ENCODE assay signal across 20 cellular contexts in the genomic region with DNA sequence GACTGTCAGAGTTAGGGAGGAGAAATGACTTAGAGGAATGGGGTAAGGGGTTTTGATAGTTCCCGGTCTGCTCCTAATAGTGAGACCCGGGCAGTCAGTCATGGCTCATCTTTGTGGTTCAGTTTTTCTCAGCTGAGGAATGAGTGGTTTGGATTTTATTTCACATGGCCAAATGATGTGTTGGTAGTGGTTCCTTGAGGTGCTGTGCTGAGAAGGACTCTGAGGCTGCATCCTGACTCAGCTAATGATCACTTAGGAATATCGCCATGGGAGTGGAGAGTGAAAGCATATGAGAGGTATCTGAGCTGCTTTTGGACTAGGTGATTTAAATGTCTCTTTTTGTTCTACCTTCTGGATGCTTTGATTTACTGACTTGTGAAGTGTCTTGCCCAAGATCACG.
DNase-seq lines count a peak whose midpoint lies in the region; ATAC-seq and TF ChIP-seq lines count a peak whose summit lies in the region.
"Had no signal": no experiment of that assay in that cellular context is flagged by ENCODE, and none has a peak within 500 bp of the region (broad histone marks: within the 10 kb centered on the region; RNA-seq: fewer than 3 reads in every experiment).

No MANE protein-coding gene starts in this region.

- in situ Hi-C loops in GM23248 (cut with MboI), result no loop called here

- H3K4me2 ChIP-seq in GM23248 (ENCODE audit: unreplicated experiment) (peak overlapping the region; percentile 47), SU-DHL-6 (ENCODE audit: low read depth, low read length, poor library complexity, severe bottlenecking) (no peak overlapping the region)
- H3K4me2 ChIP-seq: KMS-11, neural progenitor cell had no signal

- H3K9me3 ChIP-seq in GM23248 (ENCODE audit: low read depth) (no peaks in the 10 kb centered on the region), SU-DHL-6 (ENCODE audit: insufficient read depth, low read length) (no peaks in the 10 kb centered on the region), stomach (no peaks in the 10 kb centered on the region), lower lobe of right lung (no peaks in the 10 kb centered on the region)
- H3K9me3 ChIP-seq: adrenal gland, colonic mucosa, vagina had no signal

- TF ChIP-seq EP300 in stomach (IDR thresholded peaks at IDR 0.05), result no peak

- no peak for ATAC-seq in lower lobe of right lung
- ATAC-seq in naive thymus-derived CD8-positive, alpha-beta T cell, result no peak
- ATAC-seq: activated CD8-positive, alpha-beta T cell treated with anti-CD3 and anti-CD28 coated beads for 36 hours; stimulated activated effector memory CD8-positive, alpha-beta T cell treated with anti-CD3 and anti-CD28 coated beads, Interleukin-12 subunit alpha, Interleukin-12 subunit beta, amount 100 ng/mL, for 72 hours had no signal

- H4K20me1 ChIP-seq in GM23248 (ENCODE audit: insufficient read depth) (no peaks in the 10 kb centered on the region), SU-DHL-6 (ENCODE audit: low read depth, low read length) (no peaks in the 10 kb centered on the region)

- intact Hi-C loops in stomach (cut with DNase I; ENCODE audit: low total_unique reads) (no loop called here), lower lobe of right lung (cut with DNase I) (no loop called here)

- peak overlapping the region; percentile 41; the same call in 1 of the 2 replicates for H3K9ac ChIP-seq in GM23248
- peak overlapping the region; percentile 45 for H3K9ac ChIP-seq in SU-DHL-6 (ENCODE audit: low read length)
- H3K9ac ChIP-seq: KMS-11, neural progenitor cell had no signal

- H3K27ac ChIP-seq in GM23248 (peak overlapping the region; percentile 79), SU-DHL-6 (ENCODE audit: low read depth, low read length) (peak overlapping the region; percentile 99), stomach (peak overlapping the region in 4 of 5 donors; percentile 17 to 92 (median 76)), lower lobe of right lung (no peak overlapping the region)
- H3K27ac ChIP-seq: colonic mucosa, KMS-11, neural progenitor cell, vagina had no signal

- peaks cover 3 to 21% (median 4%) of the 10 kb centered on the region in 3 donors for H3K36me3 Mint-ChIP-seq in naive thymus-derived CD8-positive, alpha-beta T cell
- H3K36me3 Mint-ChIP-seq: stimulated activated effector memory CD8-positive, alpha-beta T cell treated with anti-CD3 and anti-CD28 coated beads, Interleukin-12 subunit alpha, Interleukin-12 subunit beta, amount 100 ng/mL, for 72 hours had no signal

- no peak overlapping the region for H3K4me3 Mint-ChIP-seq in naive thymus-derived CD8-positive, alpha-beta T cell
- H3K4me3 Mint-ChIP-seq: activated CD8-positive, alpha-beta T cell treated with anti-CD3 and anti-CD28 coated beads for 36 hours; activated T-helper 1 cell treated with anti-CD3 and anti-CD28 coated beads, Interleukin-12 subunit alpha, Interleukin-12 subunit beta, Interleukin-2, Interleukin-4 antibody, amounts not matched to agents 30 ng/mL and 10 ng/mL and 1 ng/mL, durations not matched to agents 14 hours and 24 hours and 36 hours; neural progenitor cell; stimulated activated effector memory CD8-positive, alpha-beta T cell treated with anti-CD3 and anti-CD28 coated beads, Interleukin-12 subunit alpha, Interleukin-12 subunit beta, amount 100 ng/mL, for 72 hours had no signal

- H3K9me2 ChIP-seq in GM23248 (ENCODE audit: insufficient read depth) (no peaks in the 10 kb centered on the region), SU-DHL-6 (replicated peaks; ENCODE audit: insufficient read depth, low read length) (no peaks in the 10 kb centered on the region)

- POLR2A ChIA-PET in naive thymus-derived CD8-positive, alpha-beta T cell (lab: Charles Lee), result no interaction called here

- H3K79me2 ChIP-seq in GM23248 (ENCODE audit: insufficient read depth) (peaks cover 86% of the 10 kb centered on the region), SU-DHL-6 (ENCODE audit: insufficient read depth, low read length) (no peaks in the 10 kb centered on the region)

- H3K36me3 ChIP-seq in GM23248 (ENCODE audit: low read depth) (no peaks in the 10 kb centered on the region), SU-DHL-6 (ENCODE audit: low read length) (no peaks in the 10 kb centered on the region), stomach (peaks cover 0 to 6% (median 2%) of the 10 kb centered on the region in 4 donors), lower lobe of right lung (no peaks in the 10 kb centered on the region)
- H3K36me3 ChIP-seq: adrenal gland, colonic mucosa, neural progenitor cell, vagina had no signal

- no peaks in the 10 kb centered on the region for H3K27me3 Mint-ChIP-seq in naive thymus-derived CD8-positive, alpha-beta T cell
- H3K27me3 Mint-ChIP-seq: activated CD8-positive, alpha-beta T cell treated with anti-CD3 and anti-CD28 coated beads for 36 hours had no signal

- H3K27me3 ChIP-seq in GM23248 (replicated peaks; ENCODE audit: insufficient read depth) (no peaks in the 10 kb centered on the region), SU-DHL-6 (ENCODE audit: low read length) (no peaks in the 10 kb centered on the region), stomach (no peaks in the 10 kb centered on the region), lower lobe of right lung (ENCODE audit: low read depth) (no peaks in the 10 kb centered on the region)
- H3K27me3 ChIP-seq: adrenal gland, colonic mucosa, neural progenitor cell, vagina had no signal

- H3K27ac Mint-ChIP-seq in naive thymus-derived CD8-positive, alpha-beta T cell, result peak overlapping the region in 1 of 10 donors; percentile 4
- H3K27ac Mint-ChIP-seq: activated CD8-positive, alpha-beta T cell treated with anti-CD3 and anti-CD28 coated beads for 36 hours; activated T-helper 1 cell treated with anti-CD3 and anti-CD28 coated beads, Interleukin-12 subunit alpha, Interleukin-12 subunit beta, Interleukin-2, Interleukin-4 antibody, amounts not matched to agents 30 ng/mL and 10 ng/mL and 1 ng/mL, durations not matched to agents 14 hours and 24 hours and 36 hours; neural progenitor cell; stimulated activated effector memory CD8-positive, alpha-beta T cell treated with anti-CD3 and anti-CD28 coated beads, Interleukin-12 subunit alpha, Interleukin-12 subunit beta, amount 100 ng/mL, for 72 hours had no signal

- no peak overlapping the region for H3K4me3 ChIP-seq in GM23248
- no peak overlapping the region for H3K4me3 ChIP-seq in SU-DHL-6 (ENCODE audit: insufficient read depth, low read length, poor library complexity, severe bottlenecking)
- H3K4me3 ChIP-seq in stomach, result no peak overlapping the region
- H3K4me3 ChIP-seq in lower lobe of right lung, result no peak overlapping the region
- H3K4me3 ChIP-seq: adrenal gland, colonic mucosa, neural progenitor cell, vagina had no signal

- TF ChIP-seq CTCF in SU-DHL-6 (IDR thresholded peaks at IDR 0.05; ENCODE audit: insufficient read depth, low read length, poor library complexity, severe bottlenecking) (no peak), stomach (IDR thresholded peaks at IDR 0.05) (no peak), lower lobe of right lung (IDR thresholded peaks at IDR 0.05) (no peak)

- H2AFZ ChIP-seq in GM23248, result no peak overlapping the region
- no peak overlapping the region for H2AFZ ChIP-seq in SU-DHL-6 (ENCODE audit: low read depth, low read length, severe bottlenecking)
- H2AFZ ChIP-seq: neural progenitor cell had no signal

- 34 to 38% methylated on average over 4 of the region's 4 CpGs for WGBS in GM23248 (ENCODE audit: low coverage in 1 of 2, low lambda C conversion rate in 2 of 2, missing lambda C conversion rate in 2 of 2), 2 experiments
- 93 to 99% (median 97%) methylated on average over 4 of the region's 4 CpGs for WGBS in stomach, 5 donors

- peak; percentile 85 for DNase-seq in GM23248
- DNase-seq in glomerular visceral epithelial cell (ENCODE audit: extremely low spot score), result peak; percentile 74
- no peak for DNase-seq in stomach
- no peak for DNase-seq in lower lobe of right lung
- DNase-seq in naive thymus-derived CD8-positive, alpha-beta T cell, result no peak
- DNase-seq in effector CD8-positive, alpha-beta T cell (lab: John Stamatoyannopoulos, UW), result no peak
- DNase-seq: activated CD8-positive, alpha-beta T cell treated with anti-CD3 and anti-CD28 coated beads for 36 hours; adrenal gland; C1 segment of cervical spinal cord; colonic mucosa; DMS79; hypothalamus; NCI-H1436; NCI-H446 had no signal

- no peak for TF ChIP-seq POLR2A in stomach (IDR thresholded peaks at IDR 0.05)

- peaks cover 12 to 44% (median 19%) of the 10 kb centered on the region in 4 donors for H3K4me1 Mint-ChIP-seq in naive thymus-derived CD8-positive, alpha-beta T cell

- H3K9me3 Mint-ChIP-seq in naive thymus-derived CD8-positive, alpha-beta T cell, result no peaks in the 10 kb centered on the region
- H3K9me3 Mint-ChIP-seq: activated CD8-positive, alpha-beta T cell treated with anti-CD3 and anti-CD28 coated beads for 36 hours; activated T-helper 1 cell treated with anti-CD3 and anti-CD28 coated beads, Interleukin-12 subunit alpha, Interleukin-12 subunit beta, Interleukin-2, Interleukin-4 antibody, amounts not matched to agents 30 ng/mL and 10 ng/mL and 1 ng/mL, durations not matched to agents 14 hours and 24 hours and 36 hours; neural progenitor cell; stimulated activated effector memory CD8-positive, alpha-beta T cell treated with anti-CD3 and anti-CD28 coated beads, Interleukin-12 subunit alpha, Interleukin-12 subunit beta, amount 100 ng/mL, for 72 hours had no signal

- H3F3A ChIP-seq in GM23248 (ENCODE audit: insufficient read depth) (peaks cover 40% of the 10 kb centered on the region), SU-DHL-6 (ENCODE audit: insufficient read depth) (peaks cover 58% of the 10 kb centered on the region)

- H3K4me1 ChIP-seq in GM23248 (ENCODE audit: insufficient read depth), result peaks cover 22% of the 10 kb centered on the region
- H3K4me1 ChIP-seq in stomach, result peaks cover 18 to 96% (median 55%) of the 10 kb centered on the region in 4 donors
- H3K4me1 ChIP-seq in lower lobe of right lung, result peaks cover 12% of the 10 kb centered on the region
- H3K4me1 ChIP-seq: colonic mucosa, neural progenitor cell had no signal

Comparison
In these comparisons a context has a peak if more than half of its experiments do, and no peak if none do; other contexts are left out.
1. DNase-seq: peak in GM23248 (single experiment) and glomerular visceral epithelial cell (single experiment); none in stomach (single experiment), lower lobe of right lung (single experiment), naive thymus-derived CD8-positive, alpha-beta T cell (0 of 10) and effector CD8-positive, alpha-beta T cell (single experiment).